2 cellular contexts compared by ENCODE assay signal in the genomic region with DNA sequence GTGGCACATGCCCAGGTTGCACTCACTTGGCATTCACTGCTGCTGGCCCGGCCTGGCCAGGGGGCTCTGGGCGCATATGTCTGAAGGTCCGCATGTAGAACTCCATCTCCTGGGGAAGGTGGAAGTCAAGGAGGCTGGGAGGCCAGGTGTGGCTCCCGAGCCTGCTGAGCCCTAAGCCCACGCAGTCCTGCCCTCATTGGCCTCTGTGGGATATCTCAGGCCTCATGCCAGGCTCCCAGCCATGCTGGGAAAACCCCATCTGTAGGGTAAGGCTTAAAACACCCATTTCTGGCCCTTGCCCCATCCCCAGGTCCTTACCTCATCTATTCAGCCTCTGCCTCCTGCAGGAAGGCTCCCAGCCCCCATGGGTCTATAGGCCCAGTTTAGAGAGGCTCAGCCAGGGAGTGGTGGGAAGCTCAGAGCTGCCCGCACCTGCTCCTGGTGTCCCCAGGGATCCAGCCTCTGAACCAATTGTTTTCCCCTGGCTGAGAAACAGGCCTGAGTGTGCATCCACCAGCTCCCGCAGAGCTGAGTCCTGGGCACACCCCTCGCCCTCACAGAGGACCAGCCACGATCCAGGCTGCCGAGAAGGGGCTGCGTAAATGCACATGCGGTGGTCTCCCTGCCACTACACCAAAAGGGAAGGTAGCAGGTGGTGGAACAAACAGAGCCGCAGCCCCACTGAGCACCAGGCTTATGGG.
TF ChIP-seq lines count a peak whose summit lies in the region.

No MANE protein-coding gene starts in this region.

TF ChIP-seq in SK-N-SH, 30 proteins besides CTCF, POLR2A, EP300 and RAD21 (continued from another document):
- TF ChIP-seq, protein P1, sequence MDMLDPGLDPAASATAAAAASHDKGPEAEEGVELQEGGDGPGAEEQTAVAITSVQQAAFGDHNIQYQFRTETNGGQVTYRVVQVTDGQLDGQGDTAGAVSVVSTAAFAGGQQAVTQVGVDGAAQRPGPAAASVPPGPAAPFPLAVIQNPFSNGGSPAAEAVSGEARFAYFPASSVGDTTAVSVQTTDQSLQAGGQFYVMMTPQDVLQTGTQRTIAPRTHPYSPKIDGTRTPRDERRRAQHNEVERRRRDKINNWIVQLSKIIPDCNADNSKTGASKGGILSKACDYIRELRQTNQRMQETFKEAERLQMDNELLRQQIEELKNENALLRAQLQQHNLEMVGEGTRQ (IDR thresholded peaks at IDR 0.05; ENCODE audit: borderline replicate concordance, low read depth, low read length): no peak

TF ChIP-seq in SK-N-SH treated with all-trans-retinoic acid at 6 μM for 48 hours, 23 proteins besides CTCF, POLR2A, EP300 and RAD21 (continued from another document):
- TF ChIP-seq, protein P2, sequence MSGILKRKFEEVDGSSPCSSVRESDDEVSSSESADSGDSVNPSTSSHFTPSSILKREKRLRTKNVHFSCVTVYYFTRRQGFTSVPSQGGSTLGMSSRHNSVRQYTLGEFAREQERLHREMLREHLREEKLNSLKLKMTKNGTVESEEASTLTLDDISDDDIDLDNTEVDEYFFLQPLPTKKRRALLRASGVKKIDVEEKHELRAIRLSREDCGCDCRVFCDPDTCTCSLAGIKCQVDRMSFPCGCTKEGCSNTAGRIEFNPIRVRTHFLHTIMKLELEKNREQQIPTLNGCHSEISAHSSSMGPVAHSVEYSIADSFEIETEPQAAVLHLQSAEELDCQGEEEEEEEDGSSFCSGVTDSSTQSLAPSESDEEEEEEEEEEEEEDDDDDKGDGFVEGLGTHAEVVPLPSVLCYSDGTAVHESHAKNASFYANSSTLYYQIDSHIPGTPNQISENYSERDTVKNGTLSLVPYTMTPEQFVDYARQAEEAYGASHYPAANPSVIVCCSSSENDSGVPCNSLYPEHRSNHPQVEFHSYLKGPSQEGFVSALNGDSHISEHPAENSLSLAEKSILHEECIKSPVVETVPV (CRISPR knock-in tag; IDR thresholded peaks at IDR 0.05): no peak
- TF ChIP-seq BACH2 (CRISPR knock-in tag; IDR thresholded peaks at IDR 0.05; ENCODE audit: borderline replicate concordance) (no peak), RARB (CRISPR knock-in tag; IDR thresholded peaks at IDR 0.05) (no peak), ZC3H10 (CRISPR knock-in tag; IDR thresholded peaks at IDR 0.05) (no peak), ZFP30 (CRISPR knock-in tag; IDR thresholded peaks at IDR 0.05) (no peak), ZNF565 (CRISPR knock-in tag; conservative IDR thresholded peaks at IDR 0.05; ENCODE audit: low read depth) (no peak), ZNF70 (CRISPR knock-in tag; IDR thresholded peaks at IDR 0.05) (no peak), OSR1 (CRISPR knock-in tag; IDR thresholded peaks at IDR 0.05) (no peak), CSDC2 (CRISPR knock-in tag; IDR thresholded peaks at IDR 0.05) (no peak)
- TF ChIP-seq, protein P3, sequence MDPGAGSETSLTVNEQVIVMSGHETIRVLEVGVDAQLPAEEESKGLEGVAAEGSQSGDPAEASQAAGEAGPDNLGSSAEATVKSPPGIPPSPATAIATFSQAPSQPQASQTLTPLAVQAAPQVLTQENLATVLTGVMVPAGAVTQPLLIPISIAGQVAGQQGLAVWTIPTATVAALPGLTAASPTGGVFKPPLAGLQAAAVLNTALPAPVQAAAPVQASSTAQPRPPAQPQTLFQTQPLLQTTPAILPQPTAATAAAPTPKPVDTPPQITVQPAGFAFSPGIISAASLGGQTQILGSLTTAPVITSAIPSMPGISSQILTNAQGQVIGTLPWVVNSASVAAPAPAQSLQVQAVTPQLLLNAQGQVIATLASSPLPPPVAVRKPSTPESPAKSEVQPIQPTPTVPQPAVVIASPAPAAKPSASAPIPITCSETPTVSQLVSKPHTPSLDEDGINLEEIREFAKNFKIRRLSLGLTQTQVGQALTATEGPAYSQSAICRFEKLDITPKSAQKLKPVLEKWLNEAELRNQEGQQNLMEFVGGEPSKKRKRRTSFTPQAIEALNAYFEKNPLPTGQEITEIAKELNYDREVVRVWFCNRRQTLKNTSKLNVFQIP (CRISPR knock-in tag; IDR thresholded peaks at IDR 0.05; ENCODE audit: borderline replicate concordance, low read depth): no peak
TF ChIP-seq in SK-N-SH treated with all-trans-retinoic acid at 6 μM for 48 hours: peak in this region for 0.
